ENCODE assay signal across 24 cellular contexts in genomic region chr2:212328712-212329496, GRCh38.
"Had no signal": no experiment of that assay in that cellular context is flagged by ENCODE, and none has a peak within 500 bp of the region (broad histone marks: within the 10 kb centered on the region; RNA-seq: fewer than 3 reads in every experiment).

No MANE protein-coding gene starts in this region.

- H3K36me3 ChIP-seq: heart right ventricle, prostate gland, stomach, thoracic aorta had no signal

- ATAC-seq: heart right ventricle; naive thymus-derived CD8-positive, alpha-beta T cell; sciatic nerve had no signal

- H3K4me3 Mint-ChIP-seq: naive thymus-derived CD8-positive, alpha-beta T cell; type B pancreatic cell had no signal

- H3K4me3 ChIP-seq: heart right ventricle, mucosa of descending colon, prostate gland, stomach had no signal

- DNase-seq: cortex of kidney; dorsolateral prefrontal cortex; effector CD8-positive, alpha-beta T cell; heart right ventricle; hypothalamus; kidney glomerular epithelial cell; mammary epithelial cell; naive thymus-derived CD8-positive, alpha-beta T cell; occipital lobe; retina; stimulated activated CD4-positive, alpha-beta T cell treated with anti-CD3 and anti-CD28 coated beads, Interleukin-12 subunit alpha, Interleukin-12 subunit beta, amount 100 ng/mL, for 4 hours; stimulated activated naive CD4-positive, alpha-beta T cell; stomach; substantia nigra had no signal

- H3K27me3 ChIP-seq: dorsolateral prefrontal cortex, heart right ventricle, stomach had no signal

- H3K36me3 Mint-ChIP-seq: naive thymus-derived CD8-positive, alpha-beta T cell; type B pancreatic cell had no signal

- H3K4me1 Mint-ChIP-seq: naive thymus-derived CD8-positive, alpha-beta T cell had no signal

- H3K27me3 Mint-ChIP-seq: naive thymus-derived CD8-positive, alpha-beta T cell; type B pancreatic cell had no signal

- FAIRE-seq: frontal cortex, islet of Langerhans, small intestine, urothelium cell line had no signal

- H3K27ac Mint-ChIP-seq: naive thymus-derived CD8-positive, alpha-beta T cell; type B pancreatic cell had no signal

- H3K9me3 ChIP-seq: heart right ventricle, mucosa of descending colon, prostate gland, stomach, thoracic aorta had no signal

- H3K27ac ChIP-seq: heart right ventricle, parathyroid adenoma, prostate gland, stomach had no signal

- H3K9ac ChIP-seq: parathyroid adenoma had no signal

- H3K79me2 ChIP-seq: parathyroid adenoma had no signal

- H2AFZ ChIP-seq: parathyroid adenoma had no signal

- H3K4me1 ChIP-seq: parathyroid adenoma, prostate gland had no signal
